ENCODE assay signal across 9 cellular contexts in genomic region chr4:114384629-114385028, GRCh38.
DNase-seq lines count a peak whose midpoint lies in the region; ATAC-seq and TF ChIP-seq lines count a peak whose summit lies in the region.
"Had no signal": no experiment of that assay in that cellular context is flagged by ENCODE, and none has a peak within 500 bp of the region (broad histone marks: within the 10 kb centered on the region; RNA-seq: fewer than 3 reads in every experiment).

No MANE protein-coding gene starts in this region.

- WGBS in GM23248 (ENCODE audit: low coverage in 1 of 2, low lambda C conversion rate in 2 of 2, missing lambda C conversion rate in 2 of 2), 2 experiments: 3 to 4% methylated on average over 4 of the region's 4 CpGs
- 9% methylated on average over 4 of the region's 4 CpGs for WGBS in hepatocyte (ENCODE audit: low lambda C conversion rate, missing lambda C conversion rate)
- WGBS in neuronal stem cell (ENCODE audit: extremely low coverage in 2 of 2, insufficient read length in 2 of 2, insufficient replicate concordance in 1 of 2), 2 donors: no CpG with 5 or more reads among the region's 4 CpGs

- H3K4me2 ChIP-seq in GM23248 (ENCODE audit: unreplicated experiment): no peak overlapping the region
- H3K4me2 ChIP-seq in hepatocyte: no peak overlapping the region
- H3K4me2 ChIP-seq in neuronal stem cell (ENCODE audit: insufficient read depth, low read length, poor library complexity, severe bottlenecking): no peak overlapping the region

- no peak overlapping the region for H3K4me3 ChIP-seq in GM23248
- no peak overlapping the region for H3K4me3 ChIP-seq in SK-N-MC
- H3K4me3 ChIP-seq in hepatocyte: no peak overlapping the region
- no peak overlapping the region for H3K4me3 ChIP-seq in neuronal stem cell (ENCODE audit: low read length in 2 of 2)

- H3K9me3 ChIP-seq in GM23248 (ENCODE audit: low read depth) (no peaks in the 10 kb centered on the region), SK-N-MC (ENCODE audit: low read depth, low read length) (no peaks in the 10 kb centered on the region), hepatocyte (ENCODE audit: low read depth) (no peaks in the 10 kb centered on the region), neuronal stem cell (replicated peaks in 1 of 2; ENCODE audit: control insufficient read depth in 2 of 2, insufficient read depth in 1 of 2, low read depth in 1 of 2, low read length in 2 of 2) (peaks cover 0 to 4% of the 10 kb centered on the region in 2 donors)

- no peak overlapping the region for H3K18ac ChIP-seq in neuronal stem cell (ENCODE audit: low read length)

- H3K36me3 ChIP-seq in GM23248 (ENCODE audit: low read depth) (no peaks in the 10 kb centered on the region), SK-N-MC (ENCODE audit: insufficient read depth, low read length) (no peaks in the 10 kb centered on the region), hepatocyte (replicated peaks; ENCODE audit: insufficient read depth, low read depth) (no peaks in the 10 kb centered on the region), neuronal stem cell (replicated peaks in 1 of 2; ENCODE audit: control insufficient read depth in 2 of 2, insufficient read depth in 2 of 2, low read length in 2 of 2) (no peaks in the 10 kb centered on the region)

- in situ Hi-C loops in GM23248 (cut with MboI): loop anchor here (10.0 to 25.0 kb wide), 3 partner anchors 847 to 1272 kb away; no protein-coding TSS in a partner anchor

- no peak overlapping the region for H3K27ac ChIP-seq in GM23248
- H3K27ac ChIP-seq in SK-N-MC: no peak overlapping the region
- no peak overlapping the region for H3K27ac ChIP-seq in hepatocyte
- no peak overlapping the region for H3K27ac ChIP-seq in neuronal stem cell (replicated peaks; ENCODE audit: low read length)
- H3K27ac ChIP-seq: HL-60 had no signal

- H2BK120ac ChIP-seq in neuronal stem cell (ENCODE audit: low read depth, low read length): no peak overlapping the region

- DNase-seq in AG09319 (ENCODE audit: extremely low read depth, low read depth) (no peak), GM23248 (peak; percentile 76), SK-N-MC (ENCODE audit: low read depth, low spot score) (peak; percentile 40), hepatocyte (ENCODE audit: low spot score) (peak; percentile 62), neuronal stem cell (ENCODE audit: low spot score) (no peak), cortex of kidney (lab: John Stamatoyannopoulos, UW) (no peak)

- H3K79me1 ChIP-seq in neuronal stem cell (ENCODE audit: low read depth, low read length): no peaks in the 10 kb centered on the region

- no peak overlapping the region for H3K4ac ChIP-seq in neuronal stem cell (ENCODE audit: low read length)

- no peak overlapping the region for H3K14ac ChIP-seq in neuronal stem cell (ENCODE audit: low read length)

- no peak overlapping the region for H3K23ac ChIP-seq in neuronal stem cell (ENCODE audit: low read depth, low read length, poor library complexity)

- no peak overlapping the region for H4K91ac ChIP-seq in neuronal stem cell (ENCODE audit: low read depth, low read length, poor library complexity)

- peaks cover 27% of the 10 kb centered on the region for H3F3A ChIP-seq in GM23248 (ENCODE audit: insufficient read depth)

- no peak overlapping the region for H2AK5ac ChIP-seq in neuronal stem cell (ENCODE audit: low read depth, low read length)

- peaks cover 22% of the 10 kb centered on the region for H3K4me1 ChIP-seq in GM23248 (ENCODE audit: insufficient read depth)
- H3K4me1 ChIP-seq in hepatocyte (ENCODE audit: insufficient read depth): no peaks in the 10 kb centered on the region
- peaks cover 0 to 2% of the 10 kb centered on the region in 2 donors for H3K4me1 ChIP-seq in neuronal stem cell (ENCODE audit: control insufficient read depth in 2 of 2, insufficient read depth in 1 of 2, low read depth in 1 of 2, low read length in 2 of 2)

- H4K20me1 ChIP-seq in GM23248 (ENCODE audit: insufficient read depth) (no peaks in the 10 kb centered on the region), hepatocyte (ENCODE audit: insufficient read depth, poor library complexity, severe bottlenecking) (no peaks in the 10 kb centered on the region)

- H2BK12ac ChIP-seq in neuronal stem cell (ENCODE audit: low read length): no peak overlapping the region

- no peaks in the 10 kb centered on the region for H3K9me2 ChIP-seq in GM23248 (ENCODE audit: insufficient read depth)
- no peaks in the 10 kb centered on the region for H3K9me2 ChIP-seq in hepatocyte (replicated peaks; ENCODE audit: insufficient read depth)

- no peak overlapping the region for H2BK15ac ChIP-seq in neuronal stem cell (ENCODE audit: low read length)

- H2AFZ ChIP-seq in GM23248 (no peak overlapping the region), hepatocyte (no peak overlapping the region), neuronal stem cell (ENCODE audit: low read length) (no peak overlapping the region)

- TF ChIP-seq CTCF in AG09319 (IDR thresholded peaks at IDR 0.05; ENCODE audit: low read depth, low read length): peak; percentile 46
- TF ChIP-seq CTCF in hepatocyte (IDR thresholded peaks at IDR 0.05; ENCODE audit: poor library complexity): peak; percentile 77

- ATAC-seq in HG03097 (IDR thresholded peaks at IDR 0.05; ENCODE audit: low FRiP score, unreplicated experiment) (no peak), GM21447 (IDR thresholded peaks at IDR 0.05; ENCODE audit: unreplicated experiment) (no peak)

- no peak overlapping the region for H4K8ac ChIP-seq in neuronal stem cell (ENCODE audit: low read depth, low read length)

- peaks cover 18% of the 10 kb centered on the region for H3K27me3 ChIP-seq in GM23248 (replicated peaks; ENCODE audit: insufficient read depth)
- no peaks in the 10 kb centered on the region for H3K27me3 ChIP-seq in hepatocyte
- no peaks in the 10 kb centered on the region for H3K27me3 ChIP-seq in neuronal stem cell (ENCODE audit: control insufficient read depth in 3 of 3, insufficient read depth in 3 of 3, low read depth in 1 of 3, low read length in 3 of 3)

- no peaks in the 10 kb centered on the region for H3K79me2 ChIP-seq in GM23248 (ENCODE audit: insufficient read depth)
- H3K79me2 ChIP-seq in hepatocyte: no peaks in the 10 kb centered on the region

- H3K9ac ChIP-seq in GM23248 (0 out of 2 replicates have a peak overlapping the region, but pooled peaks have one; percentile 31), SK-N-MC (ENCODE audit: insufficient read length) (no peak overlapping the region), neuronal stem cell (ENCODE audit: low read depth, low read length, poor library complexity) (no peak overlapping the region)

- H2BK5ac ChIP-seq in neuronal stem cell (ENCODE audit: low read length): no peak overlapping the region

Comparison
In these comparisons a context has a peak if more than half of its experiments do, and no peak if none do; other contexts are left out.
1. DNase-seq: peak in GM23248 (single experiment), SK-N-MC (single experiment) and hepatocyte (single experiment); none in AG09319 (single experiment), neuronal stem cell (single experiment) and cortex of kidney (single experiment).